ENCODE assay signal across 1 cellular context in genomic region chr15:24848050-24848449, GRCh38.
TF ChIP-seq lines count a peak whose summit lies in the region.

No MANE protein-coding gene starts in this region.

TF ChIP-seq in HepG2, 621 proteins besides CTCF, POLR2A, EP300 and RAD21 (continued from another document):
- TF ChIP-seq ZNF83 (CRISPR knock-in tag; IDR thresholded peaks at IDR 0.05; ENCODE audit: borderline replicate concordance): no peak
- no peak for TF ChIP-seq MXD1 (CRISPR knock-in tag; IDR thresholded peaks at IDR 0.05)
- no peak for TF ChIP-seq ZNF234 (CRISPR knock-in tag; conservative IDR thresholded peaks at IDR 0.05)
- no peak for TF ChIP-seq ZNF10 (CRISPR knock-in tag; IDR thresholded peaks at IDR 0.05; ENCODE audit: borderline replicate concordance, low read depth)
- peak; percentile 62 for TF ChIP-seq GABPA (IDR thresholded peaks at IDR 0.05; ENCODE audit: low read depth, low read length)
- TF ChIP-seq GABPA (CRISPR knock-in tag; IDR thresholded peaks at IDR 0.05; ENCODE audit: low read depth): peak; percentile 60; the same call in 1 of the 2 replicates
- TF ChIP-seq SRSF9 (IDR thresholded peaks at IDR 0.05; ENCODE audit: borderline replicate concordance, insufficient read depth, low read depth, low read length, poor library complexity, severe bottlenecking): no peak
